1 cellular context compared by ENCODE assay signal in genomic region chr18:31826673-31827325, GRCh38.
TF ChIP-seq lines count a peak whose summit lies in the region.

No MANE protein-coding gene starts in this region.

TF ChIP-seq in WTC11, 78 proteins besides CTCF, POLR2A, EP300 and RAD21 (continued from another document):
- TF ChIP-seq ZNF532 (CRISPR knock-in tag; IDR thresholded peaks at IDR 0.05; ENCODE audit: borderline replicate concordance), result peak; percentile 45; the same call in 1 of the 2 replicates
